ENCODE assay signal across 1 cellular context in the genomic region with DNA sequence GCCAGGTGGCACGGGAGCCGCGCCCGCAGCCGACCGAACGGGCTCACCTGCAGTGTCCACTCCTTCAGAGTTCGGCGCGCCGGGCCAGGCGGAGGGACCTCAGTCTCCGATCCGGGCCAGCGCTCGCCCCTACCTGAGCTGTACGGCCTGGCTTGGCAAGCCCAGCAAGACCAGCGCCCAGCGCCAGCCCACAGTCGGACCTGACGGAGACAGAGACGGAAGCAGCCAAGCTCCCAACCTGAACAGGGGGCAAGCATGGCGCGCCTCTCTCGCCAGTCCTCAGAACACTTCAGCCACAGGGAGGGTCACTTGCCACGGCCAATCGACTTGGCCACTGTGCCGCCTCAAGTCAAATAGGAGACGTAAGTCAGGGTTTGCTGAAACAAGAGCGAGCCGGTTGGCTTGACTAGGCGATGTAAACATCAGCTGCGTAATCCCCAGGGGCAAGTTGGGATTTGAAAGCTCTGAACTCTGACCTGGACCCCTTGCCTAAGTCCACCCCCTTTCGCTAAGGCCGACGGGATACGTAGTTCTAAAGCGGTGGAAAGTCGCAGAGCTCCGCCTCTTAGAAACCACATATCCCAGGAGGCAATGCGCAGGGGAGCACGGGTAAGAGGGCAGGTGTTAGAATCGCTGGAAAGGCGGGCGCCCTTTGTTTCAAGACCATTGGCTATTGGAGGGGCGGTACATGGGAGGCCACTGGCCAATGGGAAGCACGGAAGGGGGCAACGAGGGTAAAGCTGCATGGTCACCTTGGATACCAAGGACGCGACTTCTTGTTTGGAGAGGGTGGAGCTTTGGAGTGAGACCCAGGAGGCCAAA.
TF ChIP-seq lines count a peak whose summit lies in the region.
"Not testable (repeated sequence)": the region's sequence is repeated elsewhere in the genome, so short reads cannot be mapped to it uniquely, and the experiment has no call there.

A gene with protein sequence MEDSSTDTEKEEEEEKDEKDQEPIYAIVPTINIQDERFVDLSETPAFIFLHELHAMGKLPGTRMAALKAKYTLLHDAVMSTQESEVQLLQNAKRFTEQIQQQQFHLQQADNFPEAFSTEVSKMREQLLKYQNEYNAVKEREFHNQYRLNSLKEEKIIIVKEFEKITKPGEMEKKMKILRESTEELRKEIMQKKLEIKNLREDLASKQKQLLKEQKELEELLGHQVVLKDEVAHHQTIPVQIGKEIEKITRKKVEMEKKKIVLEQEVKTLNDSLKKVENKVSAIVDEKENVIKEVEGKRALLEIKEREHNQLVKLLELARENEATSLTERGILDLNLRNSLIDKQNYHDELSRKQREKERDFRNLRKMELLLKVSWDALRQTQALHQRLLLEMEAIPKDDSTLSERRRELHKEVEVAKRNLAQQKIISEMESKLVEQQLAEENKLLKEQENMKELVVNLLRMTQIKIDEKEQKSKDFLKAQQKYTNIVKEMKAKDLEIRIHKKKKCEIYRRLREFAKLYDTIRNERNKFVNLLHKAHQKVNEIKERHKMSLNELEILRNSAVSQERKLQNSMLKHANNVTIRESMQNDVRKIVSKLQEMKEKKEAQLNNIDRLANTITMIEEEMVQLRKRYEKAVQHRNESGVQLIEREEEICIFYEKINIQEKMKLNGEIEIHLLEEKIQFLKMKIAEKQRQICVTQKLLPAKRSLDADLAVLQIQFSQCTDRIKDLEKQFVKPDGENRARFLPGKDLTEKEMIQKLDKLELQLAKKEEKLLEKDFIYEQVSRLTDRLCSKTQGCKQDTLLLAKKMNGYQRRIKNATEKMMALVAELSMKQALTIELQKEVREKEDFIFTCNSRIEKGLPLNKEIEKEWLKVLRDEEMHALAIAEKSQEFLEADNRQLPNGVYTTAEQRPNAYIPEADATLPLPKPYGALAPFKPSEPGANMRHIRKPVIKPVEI (plus strand): TSS at position 756 of the 822 bp plus-strand sequence. CDS start 45,054 bp downstream, outside the sequence.

TF ChIP-seq in HepG2, 621 proteins besides CTCF, POLR2A, EP300 and RAD21 (continued from another document and continues in another):
- TF ChIP-seq UBTF (CRISPR knock-in tag; IDR thresholded peaks at IDR 0.05): 0 out of 2 replicates have a peak, but pooled peaks have one; percentile 19
- TF ChIP-seq, protein P1, sequence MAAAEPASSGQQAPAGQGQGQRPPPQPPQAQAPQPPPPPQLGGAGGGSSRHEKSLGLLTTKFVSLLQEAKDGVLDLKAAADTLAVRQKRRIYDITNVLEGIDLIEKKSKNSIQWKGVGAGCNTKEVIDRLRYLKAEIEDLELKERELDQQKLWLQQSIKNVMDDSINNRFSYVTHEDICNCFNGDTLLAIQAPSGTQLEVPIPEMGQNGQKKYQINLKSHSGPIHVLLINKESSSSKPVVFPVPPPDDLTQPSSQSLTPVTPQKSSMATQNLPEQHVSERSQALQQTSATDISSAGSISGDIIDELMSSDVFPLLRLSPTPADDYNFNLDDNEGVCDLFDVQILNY (CRISPR knock-in tag; conservative IDR thresholded peaks at IDR 0.05): 0 out of 2 replicates have a peak, but pooled peaks have one; percentile 34
- peak; percentile 24; the same call in 1 of the 2 replicates for TF ChIP-seq DMAP1 (CRISPR knock-in tag; IDR thresholded peaks at IDR 0.05)
- TF ChIP-seq POLR2G (IDR thresholded peaks at IDR 0.05; ENCODE audit: low read depth, low read length): peak; percentile 54; the same call in 1 of the 2 replicates
- TF ChIP-seq, protein P2, sequence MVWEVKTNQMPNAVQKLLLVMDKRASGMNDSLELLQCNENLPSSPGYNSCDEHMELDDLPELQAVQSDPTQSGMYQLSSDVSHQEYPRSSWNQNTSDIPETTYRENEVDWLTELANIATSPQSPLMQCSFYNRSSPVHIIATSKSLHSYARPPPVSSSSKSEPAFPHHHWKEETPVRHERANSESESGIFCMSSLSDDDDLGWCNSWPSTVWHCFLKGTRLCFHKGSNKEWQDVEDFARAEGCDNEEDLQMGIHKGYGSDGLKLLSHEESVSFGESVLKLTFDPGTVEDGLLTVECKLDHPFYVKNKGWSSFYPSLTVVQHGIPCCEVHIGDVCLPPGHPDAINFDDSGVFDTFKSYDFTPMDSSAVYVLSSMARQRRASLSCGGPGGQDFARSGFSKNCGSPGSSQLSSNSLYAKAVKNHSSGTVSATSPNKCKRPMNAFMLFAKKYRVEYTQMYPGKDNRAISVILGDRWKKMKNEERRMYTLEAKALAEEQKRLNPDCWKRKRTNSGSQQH (CRISPR knock-in tag; IDR thresholded peaks at IDR 0.05; ENCODE audit: low read depth): 0 out of 2 replicates have a peak, but pooled peaks have one; percentile 26
- TF ChIP-seq KLF15 (CRISPR knock-in tag; IDR thresholded peaks at IDR 0.05; ENCODE audit: borderline replicate concordance): 0 out of 2 replicates have a peak, but pooled peaks have one; percentile 26
- TF ChIP-seq, protein P3, sequence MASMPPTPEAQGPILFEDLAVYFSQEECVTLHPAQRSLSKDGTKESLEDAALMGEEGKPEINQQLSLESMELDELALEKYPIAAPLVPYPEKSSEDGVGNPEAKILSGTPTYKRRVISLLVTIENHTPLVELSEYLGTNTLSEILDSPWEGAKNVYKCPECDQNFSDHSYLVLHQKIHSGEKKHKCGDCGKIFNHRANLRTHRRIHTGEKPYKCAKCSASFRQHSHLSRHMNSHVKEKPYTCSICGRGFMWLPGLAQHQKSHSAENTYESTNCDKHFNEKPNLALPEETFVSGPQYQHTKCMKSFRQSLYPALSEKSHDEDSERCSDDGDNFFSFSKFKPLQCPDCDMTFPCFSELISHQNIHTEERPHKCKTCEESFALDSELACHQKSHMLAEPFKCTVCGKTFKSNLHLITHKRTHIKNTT (CRISPR knock-in tag; IDR thresholded peaks at IDR 0.05): peak; percentile 67; the same call in 1 of the 2 replicates
- TF ChIP-seq REPIN1 (CRISPR knock-in tag; IDR thresholded peaks at IDR 0.05; ENCODE audit: borderline replicate concordance, low read depth): peak; percentile 82; the same call in 1 of the 2 replicates
- TF ChIP-seq RXRA (CRISPR knock-in tag; IDR thresholded peaks at IDR 0.05): peak; percentile 54; the same call in 1 of the 2 replicates
- peak; percentile 66; the same call in 1 of the 2 replicates for TF ChIP-seq ZNF788 (CRISPR knock-in tag; IDR thresholded peaks at IDR 0.05; ENCODE audit: borderline replicate concordance)
- TF ChIP-seq NR2F2 (IDR thresholded peaks at IDR 0.05; ENCODE audit: borderline replicate concordance, low read depth): peak; percentile 84
- peak; percentile 23; the same call in 1 of the 2 replicates for TF ChIP-seq CBX5 (CRISPR knock-in tag; IDR thresholded peaks at IDR 0.05; ENCODE audit: borderline replicate concordance)
- TF ChIP-seq FOXK2 (IDR thresholded peaks at IDR 0.05): peak; percentile 95
- TF ChIP-seq FOXO1 (CRISPR knock-in tag; IDR thresholded peaks at IDR 0.05): peak; percentile 42; the same call in 1 of the 2 replicates
- TF ChIP-seq ZFP91 (CRISPR knock-in tag; IDR thresholded peaks at IDR 0.05; ENCODE audit: borderline replicate concordance): peak; percentile 59; the same call in 1 of the 2 replicates
- TF ChIP-seq SP1 (IDR thresholded peaks at IDR 0.05); ZHX2 (CRISPR knock-in tag; IDR thresholded peaks at IDR 0.05; ENCODE audit: borderline replicate concordance): not testable (repeated sequence)
- peak; percentile 98 for TF ChIP-seq SP1 (CRISPR knock-in tag; IDR thresholded peaks at IDR 0.05)
- peak; percentile 47; the same call in 1 of the 2 replicates for TF ChIP-seq FOXJ3 (CRISPR knock-in tag; IDR thresholded peaks at IDR 0.05; ENCODE audit: borderline replicate concordance)
- TF ChIP-seq SNAPC5 (CRISPR knock-in tag; IDR thresholded peaks at IDR 0.05; ENCODE audit: borderline replicate concordance): peak; percentile 49; the same call in 1 of the 2 replicates
- TF ChIP-seq ZNF264 (CRISPR knock-in tag; IDR thresholded peaks at IDR 0.05): 0 out of 2 replicates have a peak, but pooled peaks have one; percentile 59
- peak; percentile 84 for TF ChIP-seq HNF1B (CRISPR knock-in tag; IDR thresholded peaks at IDR 0.05)
- peak; percentile 79 for TF ChIP-seq SALL1 (CRISPR knock-in tag; IDR thresholded peaks at IDR 0.05)
- TF ChIP-seq YEATS2 (CRISPR knock-in tag; IDR thresholded peaks at IDR 0.05; ENCODE audit: borderline replicate concordance): peak; percentile 75; the same call in 1 of the 2 replicates
- peak; percentile 33; the same call in 1 of the 2 replicates for TF ChIP-seq ZHX2 (IDR thresholded peaks at IDR 0.05; ENCODE audit: low read depth)
- TF ChIP-seq TSC22D2 (CRISPR knock-in tag; IDR thresholded peaks at IDR 0.05; ENCODE audit: borderline replicate concordance): 0 out of 2 replicates have a peak, but pooled peaks have one; percentile 53
- peak; percentile 95 for TF ChIP-seq ZMYM4 (CRISPR knock-in tag; IDR thresholded peaks at IDR 0.05)
- TF ChIP-seq SP5 (CRISPR knock-in tag; IDR thresholded peaks at IDR 0.05; ENCODE audit: borderline replicate concordance, low read depth): peak; percentile 88
- TF ChIP-seq TBX3 (IDR thresholded peaks at IDR 0.05; ENCODE audit: borderline replicate concordance): peak; percentile 94
